In the genomic region with DNA sequence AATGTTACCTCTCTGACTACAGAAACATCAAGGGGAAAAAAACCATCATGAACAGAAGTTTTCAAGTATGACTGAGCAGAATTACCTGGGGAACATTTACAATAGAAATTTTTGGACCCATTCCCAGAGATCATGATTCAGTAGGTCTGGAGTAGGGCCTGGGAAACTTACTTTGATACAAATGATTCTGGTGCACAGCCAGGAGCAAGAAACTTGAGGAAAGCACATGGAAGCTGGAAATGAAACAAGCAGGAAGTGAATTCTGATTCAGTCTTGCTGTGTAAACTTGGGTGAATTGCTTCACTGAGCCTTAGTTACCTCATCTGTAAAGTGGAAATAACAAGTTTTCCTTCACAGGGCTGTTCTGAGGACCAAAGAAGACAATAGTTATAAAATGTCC, we compare ENCODE assay signal across 16 cellular contexts.
A peak's percentile ranks its signal among the peaks of the same experiment; 100 is the strongest.
DNase-seq lines count a peak whose midpoint lies in the region; ATAC-seq lines count a peak whose summit lies in the region.
"Had no signal": no experiment of that assay in that cellular context is flagged by ENCODE, and none has a peak within 500 bp of the region (broad histone marks: within the 10 kb centered on the region; RNA-seq: fewer than 3 reads in every experiment).

No MANE protein-coding gene starts in this region.

- peaks cover 15% of the 10 kb centered on the region for H3K9me3 Mint-ChIP-seq in activated T-helper 2 cell treated with anti-CD3 and anti-CD28 coated beads, Interferon-gamma antibody, Interleukin-2, Interleukin-4, amounts not matched to agents 10 μg/mL and 5 μg/mL and 100 μg/mL, durations not matched to agents 14 hours and 24 hours and 36 hours

- no peaks in the 10 kb centered on the region for H3K9me3 ChIP-seq in T-helper 17 cell (ENCODE audit: control insufficient read depth, low read length, poor library complexity, severe bottlenecking)
- H3K9me3 ChIP-seq: SK-N-SH, testis had no signal

- H3K4me1 Mint-ChIP-seq in T-helper 17 cell, result no peaks in the 10 kb centered on the region
- H3K4me1 Mint-ChIP-seq in activated T-helper 2 cell treated with anti-CD3 and anti-CD28 coated beads, Interferon-gamma antibody, Interleukin-2, Interleukin-4, amounts not matched to agents 10 μg/mL and 5 μg/mL and 100 μg/mL, durations not matched to agents 14 hours and 24 hours and 36 hours (ENCODE audit: low read depth), result peaks cover 2% of the 10 kb centered on the region
- H3K4me1 Mint-ChIP-seq: WTC11 had no signal

- H3K27me3 Mint-ChIP-seq in T-helper 17 cell, result no peaks in the 10 kb centered on the region
- H3K27me3 Mint-ChIP-seq in activated T-helper 2 cell treated with anti-CD3 and anti-CD28 coated beads, Interferon-gamma antibody, Interleukin-2, Interleukin-4, amounts not matched to agents 10 μg/mL and 5 μg/mL and 100 μg/mL, durations not matched to agents 14 hours and 24 hours and 36 hours (ENCODE audit: low read depth), result no peaks in the 10 kb centered on the region

- no peak overlapping the region for H3K4me3 Mint-ChIP-seq in T-helper 17 cell
- no peak overlapping the region for H3K4me3 Mint-ChIP-seq in activated T-helper 2 cell treated with anti-CD3 and anti-CD28 coated beads, Interferon-gamma antibody, Interleukin-2, Interleukin-4, amounts not matched to agents 10 μg/mL and 5 μg/mL and 100 μg/mL, durations not matched to agents 14 hours and 24 hours and 36 hours (ENCODE audit: low read depth)
- H3K4me3 Mint-ChIP-seq: WTC11 had no signal

- DNase-seq in ELR (ENCODE audit: low read depth) (peak; percentile 43), RPMI7951 (ENCODE audit: low read depth) (peak; percentile 18), mucosa of gallbladder (ENCODE audit: low spot score) (peak; percentile 54), cerebellar nuclear complex (lab: John Stamatoyannopoulos, UW) (no peak), T-helper 17 cell (no peak)
- no peak for DNase-seq in activated effector memory CD4-positive, alpha-beta T cell treated with Interleukin-2 at 50 U/mL for 16 hours
- no peak for DNase-seq in activated T-helper 2 cell treated with anti-CD3 and anti-CD28 coated beads, Interferon-gamma antibody, Interleukin-2, Interleukin-4, amounts not matched to agents 10 μg/mL and 5 μg/mL and 100 μg/mL, durations not matched to agents 14 hours and 24 hours and 36 hours (ENCODE audit: low spot score)
- DNase-seq: activated CD8-positive, alpha-beta memory T cell treated with anti-CD3 and anti-CD28 coated beads, Interleukin-2, amount 50 U/mL, for 4 hours; activated naive CD4-positive, alpha-beta T cell treated with anti-CD3 and anti-CD28 coated beads, Interleukin-2, amount 50 U/mL, for 16 hours; DMS153; H7; NCI-H2107; SK-N-SH; testis had no signal

- H3K27ac Mint-ChIP-seq in T-helper 17 cell, result no peak overlapping the region
- no peak overlapping the region for H3K27ac Mint-ChIP-seq in activated T-helper 2 cell treated with anti-CD3 and anti-CD28 coated beads, Interferon-gamma antibody, Interleukin-2, Interleukin-4, amounts not matched to agents 10 μg/mL and 5 μg/mL and 100 μg/mL, durations not matched to agents 14 hours and 24 hours and 36 hours
- H3K27ac Mint-ChIP-seq: WTC11 had no signal

- ATAC-seq in esophagus mucosa (peak; percentile 90), T-helper 17 cell (no peak)
- ATAC-seq: WTC11 had no signal

- intact Hi-C loops in activated T-helper 2 cell treated with anti-CD3 and anti-CD28 coated beads, Interferon-gamma antibody, Interleukin-2, Interleukin-4, amounts not matched to agents 10 μg/mL and 5 μg/mL and 100 μg/mL, durations not matched to agents 14 hours and 24 hours and 36 hours (cut with micrococcal nuclease), result no loop called here

- H3K36me3 Mint-ChIP-seq in T-helper 17 cell (ENCODE audit: low read depth), result no peaks in the 10 kb centered on the region
- no peaks in the 10 kb centered on the region for H3K36me3 Mint-ChIP-seq in activated T-helper 2 cell treated with anti-CD3 and anti-CD28 coated beads, Interferon-gamma antibody, Interleukin-2, Interleukin-4, amounts not matched to agents 10 μg/mL and 5 μg/mL and 100 μg/mL, durations not matched to agents 14 hours and 24 hours and 36 hours (ENCODE audit: low read depth)
- H3K36me3 Mint-ChIP-seq: WTC11 had no signal

Comparison
In these comparisons a context has a peak if more than half of its experiments do, and no peak if none do; other contexts are left out.
1. DNase-seq: peak in ELR (single experiment), RPMI7951 (single experiment) and mucosa of gallbladder (single experiment); none in cerebellar nuclear complex (0 of 2), activated effector memory CD4-positive, alpha-beta T cell treated with Interleukin-2 at 50 U/mL for 16 hours (single experiment), T-helper 17 cell (0 of 3) and activated T-helper 2 cell treated with anti-CD3 and anti-CD28 coated beads, Interferon-gamma antibody, Interleukin-2, Interleukin-4, amounts not matched to agents 10 μg/mL and 5 μg/mL and 100 μg/mL, durations not matched to agents 14 hours and 24 hours and 36 hours (single experiment).